ENCODE assay signal across 8 cellular contexts in the genomic region with DNA sequence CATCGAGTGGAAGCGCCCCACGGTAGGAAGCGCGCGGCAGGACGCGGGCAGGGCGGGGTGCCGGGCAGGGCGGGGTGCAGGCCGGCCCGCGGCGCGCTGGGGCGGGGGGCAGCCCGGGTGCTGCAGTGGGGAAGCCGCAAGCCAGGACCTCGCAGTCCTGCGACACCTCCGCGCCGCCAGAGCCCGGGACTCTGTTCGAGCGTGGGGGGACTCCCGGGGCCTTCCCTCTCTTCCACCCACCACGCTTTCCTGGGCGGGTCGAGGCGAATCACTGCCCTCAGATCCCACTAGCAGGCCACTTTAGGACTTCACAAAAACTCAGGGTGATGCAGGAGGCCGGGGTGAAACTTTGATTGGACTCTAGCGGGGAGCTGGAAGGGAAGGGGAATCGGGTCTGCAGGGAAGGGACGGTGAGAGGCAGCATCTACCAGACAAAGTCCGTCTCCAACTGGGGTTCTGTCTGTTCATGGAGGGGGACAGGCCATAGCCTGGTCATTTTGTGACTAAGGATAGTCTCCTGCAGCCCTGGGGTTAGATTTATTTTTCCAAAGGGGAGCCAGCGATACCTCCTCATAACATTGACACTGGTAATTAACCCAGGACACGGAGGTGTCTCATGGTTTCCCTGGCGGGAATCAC. TPM values are rescaled to one million over a fixed set of nuclear protein-coding genes. Genes with fewer than 3 reads are reported as not detected.
DNase-seq lines count a peak whose midpoint lies in the region; ATAC-seq and TF ChIP-seq lines count a peak whose summit lies in the region.

No MANE protein-coding gene starts in this region.

- no peak for TF ChIP-seq CTCF in progenitor cell of endocrine pancreas (IDR thresholded peaks at IDR 0.05; ENCODE audit: unreplicated experiment)

- H3K4me1 Mint-ChIP-seq in progenitor cell of endocrine pancreas (ENCODE audit: low read depth) = peaks cover 31% of the 10 kb centered on the region

- peak overlapping the region; percentile 51 for H3K27ac Mint-ChIP-seq in progenitor cell of endocrine pancreas

- DNase-seq in ELF-1 (ENCODE audit: low read depth, low spot score) (peak; percentile 36), M059J (ENCODE audit: low read depth) (peak; percentile 54), activated gamma-delta T cell (lab: John Stamatoyannopoulos, UW) (peak; percentile 52), head of caudate nucleus (peak in 31 of 42 donors; percentile 19 to 75 (median 52)), progenitor cell of endocrine pancreas (ENCODE audit: low spot score, unreplicated experiment) (no peak), NCI-H446 treated with DMSO at 0.1 percent for 48 hours (lab: John Stamatoyannopoulos, UW) (no peak), NCI-H345 (lab: John Stamatoyannopoulos, UW) (no peak)

- intact Hi-C loops in head of caudate nucleus (cut with DNase I) = loop anchor here (2.0 to 5.0 kb wide), 2 partner anchors 36 to 134 kb away; a partner anchor contains a TSS

- peaks cover 89% of the 10 kb centered on the region for H3K27me3 Mint-ChIP-seq in progenitor cell of endocrine pancreas

- ATAC-seq in GM21737 (IDR thresholded peaks at IDR 0.05; ENCODE audit: unreplicated experiment) = peak; percentile 25

- H3K9me3 Mint-ChIP-seq in progenitor cell of endocrine pancreas (ENCODE audit: low read depth) = no peaks in the 10 kb centered on the region

- H3K36me3 Mint-ChIP-seq in progenitor cell of endocrine pancreas (ENCODE audit: insufficient read depth) = peaks cover 2% of the 10 kb centered on the region

- peak overlapping the region; percentile 77 for H3K4me3 Mint-ChIP-seq in progenitor cell of endocrine pancreas (ENCODE audit: low read depth)

RNA-seq across cellular contexts. Expression of a gene that starts 0.6 kb away (rescaled TPM):
- 177 and 253 TPM in 2 replicates for total RNA-seq in M059J (2014; rRNA removed; shearing (Covaris generic))
- total RNA-seq in progenitor cell of endocrine pancreas = 20.3 and 33.8 TPM in 2 replicates

RNA-seq across cellular contexts. Expression of a gene that starts 47.5 kb away (rescaled TPM):
- not detected in 2 replicates for total RNA-seq in M059J (2014; rRNA removed; shearing (Covaris generic))
- 1.3 and 2.2 TPM in 2 replicates for total RNA-seq in progenitor cell of endocrine pancreas

Comparison
In these comparisons a context has a peak if more than half of its experiments do, and no peak if none do; other contexts are left out.
1. DNase-seq: peak in ELF-1 (single experiment), M059J (single experiment), activated gamma-delta T cell (single experiment) and head of caudate nucleus (31 of 42); none in progenitor cell of endocrine pancreas (single experiment), NCI-H446 treated with DMSO at 0.1 percent for 48 hours (single experiment) and NCI-H345 (single experiment).